2 cellular contexts compared by ENCODE assay signal in the genomic region with DNA sequence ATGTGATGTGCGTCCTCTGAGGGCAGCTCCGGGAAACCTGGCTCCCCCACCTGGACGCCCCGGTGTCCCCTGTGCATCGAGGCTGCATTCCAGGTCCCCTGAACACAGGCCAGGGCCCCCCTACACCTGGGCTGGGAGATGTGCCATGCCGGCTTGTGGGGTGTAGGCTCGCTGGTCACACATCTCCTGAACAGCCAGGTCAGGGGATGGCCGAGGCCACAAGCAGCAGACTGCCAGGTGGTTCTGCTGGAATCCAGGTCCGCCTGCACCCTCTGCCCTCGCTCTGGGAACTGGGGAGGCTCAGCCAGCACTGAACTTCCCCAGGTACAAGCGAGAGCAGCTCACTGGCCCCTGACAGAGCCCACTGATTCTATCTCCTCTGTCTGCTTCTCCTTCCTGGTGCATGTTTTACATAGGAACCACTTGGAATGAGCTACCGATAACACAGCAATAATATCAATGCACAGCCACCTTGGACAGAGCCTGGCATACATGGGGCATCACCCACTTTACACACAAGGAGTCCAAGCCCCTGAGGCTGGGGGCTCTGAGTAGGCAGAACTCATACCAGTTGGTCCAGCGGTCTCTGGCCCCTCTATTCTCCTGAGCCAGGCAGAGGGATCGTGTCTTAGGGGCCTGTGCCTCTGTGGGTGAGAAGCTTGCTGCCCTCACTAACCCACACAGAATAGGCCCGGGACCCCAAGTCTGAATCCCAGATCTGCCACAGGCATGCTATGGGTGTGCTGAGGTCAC.
TF ChIP-seq lines count a peak whose summit lies in the region.

No MANE protein-coding gene starts in this region.

TF ChIP-seq in SK-N-SH treated with all-trans-retinoic acid at 6 μM for 48 hours, 23 proteins besides CTCF, POLR2A, EP300 and RAD21 (continued from another document):
- TF ChIP-seq, protein P1, sequence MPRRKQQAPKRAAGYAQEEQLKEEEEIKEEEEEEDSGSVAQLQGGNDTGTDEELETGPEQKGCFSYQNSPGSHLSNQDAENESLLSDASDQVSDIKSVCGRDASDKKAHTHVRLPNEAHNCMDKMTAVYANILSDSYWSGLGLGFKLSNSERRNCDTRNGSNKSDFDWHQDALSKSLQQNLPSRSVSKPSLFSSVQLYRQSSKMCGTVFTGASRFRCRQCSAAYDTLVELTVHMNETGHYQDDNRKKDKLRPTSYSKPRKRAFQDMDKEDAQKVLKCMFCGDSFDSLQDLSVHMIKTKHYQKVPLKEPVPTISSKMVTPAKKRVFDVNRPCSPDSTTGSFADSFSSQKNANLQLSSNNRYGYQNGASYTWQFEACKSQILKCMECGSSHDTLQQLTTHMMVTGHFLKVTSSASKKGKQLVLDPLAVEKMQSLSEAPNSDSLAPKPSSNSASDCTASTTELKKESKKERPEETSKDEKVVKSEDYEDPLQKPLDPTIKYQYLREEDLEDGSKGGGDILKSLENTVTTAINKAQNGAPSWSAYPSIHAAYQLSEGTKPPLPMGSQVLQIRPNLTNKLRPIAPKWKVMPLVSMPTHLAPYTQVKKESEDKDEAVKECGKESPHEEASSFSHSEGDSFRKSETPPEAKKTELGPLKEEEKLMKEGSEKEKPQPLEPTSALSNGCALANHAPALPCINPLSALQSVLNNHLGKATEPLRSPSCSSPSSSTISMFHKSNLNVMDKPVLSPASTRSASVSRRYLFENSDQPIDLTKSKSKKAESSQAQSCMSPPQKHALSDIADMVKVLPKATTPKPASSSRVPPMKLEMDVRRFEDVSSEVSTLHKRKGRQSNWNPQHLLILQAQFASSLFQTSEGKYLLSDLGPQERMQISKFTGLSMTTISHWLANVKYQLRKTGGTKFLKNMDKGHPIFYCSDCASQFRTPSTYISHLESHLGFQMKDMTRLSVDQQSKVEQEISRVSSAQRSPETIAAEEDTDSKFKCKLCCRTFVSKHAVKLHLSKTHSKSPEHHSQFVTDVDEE (CRISPR knock-in tag; IDR thresholded peaks at IDR 0.05), result no peak
- TF ChIP-seq ESRRG (CRISPR knock-in tag; IDR thresholded peaks at IDR 0.05), result no peak
- TF ChIP-seq CSDC2 (CRISPR knock-in tag; IDR thresholded peaks at IDR 0.05), result no peak
- TF ChIP-seq ZNF70 (CRISPR knock-in tag; IDR thresholded peaks at IDR 0.05), result no peak
- TF ChIP-seq, protein P2, sequence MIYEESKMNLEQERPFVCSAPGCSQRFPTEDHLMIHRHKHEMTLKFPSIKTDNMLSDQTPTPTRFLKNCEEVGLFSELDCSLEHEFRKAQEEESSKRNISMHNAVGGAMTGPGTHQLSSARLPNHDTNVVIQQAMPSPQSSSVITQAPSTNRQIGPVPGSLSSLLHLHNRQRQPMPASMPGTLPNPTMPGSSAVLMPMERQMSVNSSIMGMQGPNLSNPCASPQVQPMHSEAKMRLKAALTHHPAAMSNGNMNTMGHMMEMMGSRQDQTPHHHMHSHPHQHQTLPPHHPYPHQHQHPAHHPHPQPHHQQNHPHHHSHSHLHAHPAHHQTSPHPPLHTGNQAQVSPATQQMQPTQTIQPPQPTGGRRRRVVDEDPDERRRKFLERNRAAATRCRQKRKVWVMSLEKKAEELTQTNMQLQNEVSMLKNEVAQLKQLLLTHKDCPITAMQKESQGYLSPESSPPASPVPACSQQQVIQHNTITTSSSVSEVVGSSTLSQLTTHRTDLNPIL (CRISPR knock-in tag; IDR thresholded peaks at IDR 0.05; ENCODE audit: low read depth), result no peak

TF ChIP-seq in Ishikawa, 13 proteins besides CTCF, POLR2A, EP300 and RAD21 (continued from another document):
- TF ChIP-seq, protein P3, sequence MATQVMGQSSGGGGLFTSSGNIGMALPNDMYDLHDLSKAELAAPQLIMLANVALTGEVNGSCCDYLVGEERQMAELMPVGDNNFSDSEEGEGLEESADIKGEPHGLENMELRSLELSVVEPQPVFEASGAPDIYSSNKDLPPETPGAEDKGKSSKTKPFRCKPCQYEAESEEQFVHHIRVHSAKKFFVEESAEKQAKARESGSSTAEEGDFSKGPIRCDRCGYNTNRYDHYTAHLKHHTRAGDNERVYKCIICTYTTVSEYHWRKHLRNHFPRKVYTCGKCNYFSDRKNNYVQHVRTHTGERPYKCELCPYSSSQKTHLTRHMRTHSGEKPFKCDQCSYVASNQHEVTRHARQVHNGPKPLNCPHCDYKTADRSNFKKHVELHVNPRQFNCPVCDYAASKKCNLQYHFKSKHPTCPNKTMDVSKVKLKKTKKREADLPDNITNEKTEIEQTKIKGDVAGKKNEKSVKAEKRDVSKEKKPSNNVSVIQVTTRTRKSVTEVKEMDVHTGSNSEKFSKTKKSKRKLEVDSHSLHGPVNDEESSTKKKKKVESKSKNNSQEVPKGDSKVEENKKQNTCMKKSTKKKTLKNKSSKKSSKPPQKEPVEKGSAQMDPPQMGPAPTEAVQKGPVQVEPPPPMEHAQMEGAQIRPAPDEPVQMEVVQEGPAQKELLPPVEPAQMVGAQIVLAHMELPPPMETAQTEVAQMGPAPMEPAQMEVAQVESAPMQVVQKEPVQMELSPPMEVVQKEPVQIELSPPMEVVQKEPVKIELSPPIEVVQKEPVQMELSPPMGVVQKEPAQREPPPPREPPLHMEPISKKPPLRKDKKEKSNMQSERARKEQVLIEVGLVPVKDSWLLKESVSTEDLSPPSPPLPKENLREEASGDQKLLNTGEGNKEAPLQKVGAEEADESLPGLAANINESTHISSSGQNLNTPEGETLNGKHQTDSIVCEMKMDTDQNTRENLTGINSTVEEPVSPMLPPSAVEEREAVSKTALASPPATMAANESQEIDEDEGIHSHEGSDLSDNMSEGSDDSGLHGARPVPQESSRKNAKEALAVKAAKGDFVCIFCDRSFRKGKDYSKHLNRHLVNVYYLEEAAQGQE (IDR thresholded peaks at IDR 0.05; ENCODE audit: low read depth), result peak; percentile 62
- no peak for TF ChIP-seq NFIC (IDR thresholded peaks at IDR 0.05)
- TF ChIP-seq, protein P4, sequence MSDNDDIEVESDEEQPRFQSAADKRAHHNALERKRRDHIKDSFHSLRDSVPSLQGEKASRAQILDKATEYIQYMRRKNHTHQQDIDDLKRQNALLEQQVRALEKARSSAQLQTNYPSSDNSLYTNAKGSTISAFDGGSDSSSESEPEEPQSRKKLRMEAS (IDR thresholded peaks at IDR 0.05), result no peak
TF ChIP-seq in Ishikawa: peak in this region for 1.
